Comparison of ENCODE assay signal across 31 cellular contexts in genomic region chr20:31780839-31781238, GRCh38. TPM values are rescaled to one million over a fixed set of nuclear protein-coding genes. Genes with fewer than 3 reads are reported as not detected.
"Had no signal": no experiment of that assay in that cellular context is flagged by ENCODE, and none has a peak within 500 bp of the region (broad histone marks: within the 10 kb centered on the region; RNA-seq: fewer than 3 reads in every experiment).

No MANE protein-coding gene starts in this region.

- DNase-seq: activated effector memory CD4-positive, alpha-beta T cell treated with anti-CD3 and anti-CD28 coated beads, Interleukin-2, amount 50 U/mL, for 16 hours; activated effector memory CD4-positive, alpha-beta T cell treated with Interleukin-2 at 50 U/mL for 16 hours; activated gamma-delta T cell; activated gamma-delta T cell treated with Interleukin-2 at 50 U/mL for 16 hours; activated naive CD4-positive, alpha-beta T cell; activated naive CD4-positive, alpha-beta T cell treated with anti-CD3 and anti-CD28 coated beads for 36 hours; activated naive CD4-positive, alpha-beta T cell treated with anti-CD3 and anti-CD28 coated beads, Interleukin-2, amount 10 ng/mL, durations not matched to agents 7 days and 5 days; activated naive CD4-positive, alpha-beta T cell treated with anti-CD3 and anti-CD28 coated beads, Interleukin-2, amount 50 U/mL, for 16 hours; activated naive CD4-positive, alpha-beta T cell treated with Interleukin-2 at 50 U/mL for 16 hours; activated naive CD8-positive, alpha-beta T cell treated with anti-CD3 and anti-CD28 coated beads for 36 hours; activated naive CD8-positive, alpha-beta T cell treated with anti-CD3 and anti-CD28 coated beads, Interleukin-2, amount 10 ng/mL, durations not matched to agents 7 days and 5 days; activated naive CD8-positive, alpha-beta T cell treated with anti-CD3 and anti-CD28 coated beads, Interleukin-2, amount 50 U/mL, for 24 hours; activated T-cell treated with anti-CD3 and anti-CD28 coated beads, Interleukin-2, amount 50 U/mL, for 24 hours; activated T-cell treated with anti-CD3 and anti-CD28 coated beads, Interleukin-2, amount 50 U/mL, for 4 hours; activated T-cell treated with anti-CD3 and anti-CD28 coated beads, Interleukin-2, amount 50 U/mL, for 48 hours; activated T-cell treated with anti-CD3 and anti-CD28 coated beads, Interleukin-2, amount 50 U/mL, for 72 hours; adrenal gland; amniotic stem cell; amygdala; anterior cingulate cortex; aorta; body of pancreas; brain microvascular endothelial cell; caudate nucleus; central memory CD4-positive, alpha-beta T cell; cerebellar nuclear complex had no signal

- H3K9me3 ChIP-seq: adrenal gland, ascending aorta, body of pancreas, breast epithelium had no signal

- H3K27me3 ChIP-seq: adrenal gland, ascending aorta, body of pancreas, brain microvascular endothelial cell, breast epithelium, cardiac muscle cell had no signal

- H3K4me3 ChIP-seq: adrenal gland, ascending aorta, body of pancreas, breast epithelium, cardiac muscle cell had no signal

- H3K36me3 ChIP-seq: adrenal gland, ascending aorta, breast epithelium had no signal

- H3K27ac ChIP-seq: adrenal gland, ascending aorta, body of pancreas, brain microvascular endothelial cell, breast epithelium, cardiac muscle cell had no signal

- H3K4me1 ChIP-seq: adrenal gland, ascending aorta, body of pancreas, breast epithelium had no signal

- FAIRE-seq: astrocyte, bronchial epithelial cell had no signal

RNA-seq across cellular contexts. Expression of gene MYLK2, which starts 38.3 kb away (rescaled TPM):
- total RNA-seq: ascending aorta, breast epithelium, bronchial epithelial cell had no signal

RNA-seq across cellular contexts. Expression of gene TPX2, which starts 41.7 kb away (rescaled TPM):
- total RNA-seq: ascending aorta, body of pancreas had no signal
